8 cellular contexts compared by ENCODE assay signal in genomic region chr19:53503671-53504344, GRCh38. TPM values are rescaled to one million over a fixed set of nuclear protein-coding genes. Genes with fewer than 3 reads are reported as not detected.
DNase-seq lines count a peak whose midpoint lies in the region; TF ChIP-seq lines count a peak whose summit lies in the region.
"Not testable (repeated sequence)": the region's sequence is repeated elsewhere in the genome, so short reads cannot be mapped to it uniquely, and the experiment has no call there.

No MANE protein-coding gene starts in this region.

- not testable (repeated sequence) for H3K4me1 ChIP-seq in HUES64 (ENCODE audit: insufficient read depth, low read length); iPS-20b (ENCODE audit: insufficient read depth, low read length)

- DNase-seq in DMS153 (lab: John Stamatoyannopoulos, UW) (peak; percentile 42), NCI-H526 (lab: John Stamatoyannopoulos, UW) (peak; percentile 19 to 32), fibroblast of villous mesenchyme (ENCODE audit: low read depth) (peak; percentile 36), superior temporal gyrus (ENCODE audit: extremely low spot score) (peak; percentile 33)
- DNase-seq in nephron progenitor cell = not testable (repeated sequence)

- not testable (repeated sequence) for H3K9ac ChIP-seq in HUES64 (ENCODE audit: low read depth, low read length); iPS-20b (ENCODE audit: low read depth, low read length)

- 54% methylated on average over 10 of the region's 14 CpGs for WGBS in HUES64

- H3K27me3 Mint-ChIP-seq in nephron progenitor cell (ENCODE audit: low read depth, poor library complexity) = not testable (repeated sequence)

- H3K9me3 Mint-ChIP-seq in nephron progenitor cell = not testable (repeated sequence)

- not testable (repeated sequence) for H3K27me3 ChIP-seq in HUES64 (ENCODE audit: insufficient read depth, low read length); iPS-20b (ENCODE audit: insufficient read depth, low read length)

- H3K4me3 Mint-ChIP-seq in nephron progenitor cell = peak overlapping the region; percentile 48

- not testable (repeated sequence) for H3K9me3 ChIP-seq in HUES64 (ENCODE audit: insufficient read depth, low read depth, low read length); iPS-20b (ENCODE audit: insufficient read depth, low read depth, low read length)

- H3K4me3 ChIP-seq in HUES64 (ENCODE audit: low read length) = peak overlapping the region; percentile 36
- not testable (repeated sequence) for H3K4me3 ChIP-seq in WI38 (ENCODE audit: low read depth, low read length); fibroblast of villous mesenchyme (ENCODE audit: low read depth, low read length)
- peak overlapping the region; percentile 49; the same call in 1 of the 2 replicates for H3K4me3 ChIP-seq in iPS-20b (ENCODE audit: low read length)

- H3K27ac Mint-ChIP-seq in nephron progenitor cell = not testable (repeated sequence)

- H3K27ac ChIP-seq in HUES64 (ENCODE audit: low read depth, low read length); iPS-20b (ENCODE audit: low read length): not testable (repeated sequence)

- H3K36me3 ChIP-seq in HUES64 (ENCODE audit: insufficient read depth, low read length); iPS-20b (ENCODE audit: insufficient read depth, low read depth, low read length): not testable (repeated sequence)

- TF ChIP-seq CTCF in WI38 (IDR thresholded peaks at IDR 0.05; ENCODE audit: low read depth, low read length) = 0 out of 2 replicates have a peak, but pooled peaks have one; percentile 27
- not testable (repeated sequence) for TF ChIP-seq CTCF in fibroblast of villous mesenchyme (IDR thresholded peaks at IDR 0.05; ENCODE audit: insufficient read depth, low read depth, low read length)
- TF ChIP-seq CTCF in nephron progenitor cell (IDR thresholded peaks at IDR 0.05) = peak; percentile 9

- not testable (repeated sequence) for H3K36me3 Mint-ChIP-seq in nephron progenitor cell (ENCODE audit: low read depth)

- peaks cover 50% of the 10 kb centered on the region for H3K4me1 Mint-ChIP-seq in nephron progenitor cell

RNA-seq across cellular contexts. Expression of gene ZNF331, which starts 34.1 kb away (rescaled TPM):
- polyA plus RNA-seq in HUES64 (2013, experiment 1 of 2) = 22.4 TPM
- 20.5 TPM for polyA plus RNA-seq in HUES64 (2013, experiment 2 of 2)
- 9.0 and 13.4 TPM in 2 replicates for total RNA-seq in fibroblast of villous mesenchyme

RNA-seq across cellular contexts. Expression of gene ZNF813, which starts 36.3 kb away (rescaled TPM):
- polyA plus RNA-seq in HUES64 (2013, experiment 1 of 2) = 12.4 TPM
- 13.0 TPM for polyA plus RNA-seq in HUES64 (2013, experiment 2 of 2)
- total RNA-seq in fibroblast of villous mesenchyme = 1.9 and 3.0 TPM in 2 replicates
